ENCODE assay signal across 14 cellular contexts in the genomic region with DNA sequence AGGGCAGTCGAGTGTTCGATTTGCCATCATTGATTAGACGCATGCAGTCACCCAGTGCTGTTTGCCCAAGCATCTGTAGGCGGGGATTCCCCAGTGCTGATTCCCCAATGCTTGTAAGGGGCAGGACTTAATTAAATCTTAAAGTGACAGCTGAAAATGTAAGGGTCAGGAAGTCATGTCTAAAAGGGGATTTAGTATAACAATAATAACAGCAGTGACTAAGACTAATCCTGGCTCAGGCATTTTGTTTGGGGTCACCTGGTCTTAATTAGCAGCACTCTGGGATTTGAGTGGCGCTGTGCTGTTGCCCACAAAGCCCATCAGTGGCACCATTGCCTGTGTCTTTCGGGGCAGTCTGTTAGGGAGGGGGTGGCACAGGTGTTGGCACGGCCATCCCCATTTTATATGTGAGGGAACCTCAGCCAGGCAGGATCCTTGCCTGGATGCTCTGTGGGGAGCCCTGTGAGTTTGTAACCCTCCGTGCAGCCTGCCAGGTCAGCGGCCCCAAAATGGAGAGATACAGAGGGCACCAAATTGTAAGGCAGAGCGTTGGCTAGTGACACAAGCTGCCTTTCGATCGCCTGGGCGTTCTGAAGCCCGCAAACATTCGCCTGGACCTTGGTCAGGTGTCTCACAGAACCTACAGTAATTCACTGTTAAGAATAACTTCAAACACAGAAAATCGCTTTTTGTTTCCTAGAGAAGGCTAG.
DNase-seq lines count a peak whose midpoint lies in the region; ATAC-seq and TF ChIP-seq lines count a peak whose summit lies in the region.
"Had no signal": no experiment of that assay in that cellular context is flagged by ENCODE, and none has a peak within 500 bp of the region (broad histone marks: within the 10 kb centered on the region; RNA-seq: fewer than 3 reads in every experiment).

No MANE protein-coding gene starts in this region.

- peak; percentile 52 for DNase-seq in DMS 273 (lab: John Stamatoyannopoulos, UW; ENCODE audit: unreplicated experiment)
- DNase-seq in DMS 273 treated with DMSO at 0.1 percent for 48 hours (lab: John Stamatoyannopoulos, UW): no peak
- DNase-seq in WERI-Rb-1: peak; percentile 14
- peak; percentile 43 for DNase-seq in renal cortical epithelial cell (ENCODE audit: low read depth)
- DNase-seq in kidney glomerular epithelial cell (lab: John Stamatoyannopoulos, UW): no peak
- DNase-seq in COLO829 (ENCODE audit: low spot score): no peak
- DNase-seq: activated CD8-positive, alpha-beta T cell treated with anti-CD3 and anti-CD28 coated beads for 36 hours; activated naive CD4-positive, alpha-beta T cell treated with anti-CD3 and anti-CD28 coated beads, Interleukin-2, amount 50 U/mL, for 16 hours; naive thymus-derived CD4-positive, alpha-beta T cell; T-helper 9 cell; tibial artery had no signal

- no peak for TF ChIP-seq CTCF in WERI-Rb-1 (IDR thresholded peaks at IDR 0.05; ENCODE audit: low read depth, low read length)

- H3K27ac ChIP-seq in WERI-Rb-1: no peak overlapping the region
- H3K27ac ChIP-seq: 22Rv1, tibial artery had no signal

- no peak overlapping the region for H3K4me3 ChIP-seq in WERI-Rb-1 (ENCODE audit: low read depth, low read length)
- H3K4me3 ChIP-seq: tibial artery had no signal

- ATAC-seq in HG03432 (IDR thresholded peaks at IDR 0.05; ENCODE audit: unreplicated experiment): peak; percentile 83
- no peak for ATAC-seq in GM18870 (IDR thresholded peaks at IDR 0.05; ENCODE audit: unreplicated experiment)
- ATAC-seq: activated CD8-positive, alpha-beta T cell treated with anti-CD3 and anti-CD28 coated beads for 36 hours; naive thymus-derived CD4-positive, alpha-beta T cell had no signal

- peaks cover 4% of the 10 kb centered on the region for H3K27me3 ChIP-seq in WERI-Rb-1 (ENCODE audit: insufficient read depth, low read depth, severe bottlenecking)
- H3K27me3 ChIP-seq: tibial artery had no signal

- H3K9me3 ChIP-seq in WERI-Rb-1 (ENCODE audit: severe bottlenecking): no peaks in the 10 kb centered on the region
- H3K9me3 ChIP-seq: tibial artery had no signal

- H3K36me3 ChIP-seq in WERI-Rb-1: no peaks in the 10 kb centered on the region
- H3K36me3 ChIP-seq: tibial artery had no signal

Comparison
In these comparisons a context has a peak if more than half of its experiments do, and no peak if none do; other contexts are left out.
1. DNase-seq: peak in DMS 273 (single experiment), WERI-Rb-1 (single experiment) and renal cortical epithelial cell (single experiment); none in DMS 273 treated with DMSO at 0.1 percent for 48 hours (single experiment), kidney glomerular epithelial cell (single experiment) and COLO829 (single experiment).